25 cellular contexts compared by ENCODE assay signal in the genomic region with DNA sequence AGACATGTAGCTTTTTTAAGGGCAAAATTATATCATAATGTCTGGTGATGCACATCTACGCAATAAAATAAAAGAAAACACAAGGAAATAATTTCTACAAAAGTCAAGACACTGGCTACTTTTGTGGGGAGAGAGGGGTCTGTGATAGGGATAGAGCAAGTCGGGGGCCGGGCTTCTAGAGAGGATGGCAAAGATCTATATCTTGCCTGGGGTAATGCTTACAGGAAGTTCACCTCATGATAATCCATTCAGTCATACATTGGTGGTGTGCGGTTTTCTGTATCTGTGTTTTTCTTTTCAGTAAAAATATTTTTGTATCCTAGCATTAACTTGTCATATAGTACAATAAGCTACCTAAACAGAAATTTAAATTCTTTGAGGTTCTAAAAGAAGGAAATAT.
"Had no signal": no experiment of that assay in that cellular context is flagged by ENCODE, and none has a peak within 500 bp of the region (broad histone marks: within the 10 kb centered on the region; RNA-seq: fewer than 3 reads in every experiment).

No MANE protein-coding gene starts in this region.

- DNase-seq: cortex of kidney; dorsolateral prefrontal cortex; effector CD8-positive, alpha-beta T cell; foreskin melanocyte; head of caudate nucleus; kidney; left cardiac atrium; left ventricle myocardium inferior; lower lobe of right lung; mesendoderm; naive thymus-derived CD8-positive, alpha-beta T cell; nucleus accumbens; ovary; right cardiac atrium; stimulated activated CD4-positive, alpha-beta T cell treated with anti-CD3 and anti-CD28 coated beads, Interleukin-4, amount 100 ng/mL, for 1 hour; stimulated activated CD8-positive, alpha-beta memory T cell treated with anti-CD3 and anti-CD28 coated beads, Interleukin-4, amount 100 ng/mL, for 48 hours; stimulated activated naive CD8-positive, alpha-beta T cell treated with anti-CD3 and anti-CD28 coated beads, Interleukin-15, Interleukin-2, amounts not matched to agents 100 U/mL and 50 U/mL, for 24 hours; tibial artery; upper lobe of left lung; uterus had no signal

- H3K4me1 ChIP-seq: left ventricle myocardium inferior, lower lobe of right lung, neural progenitor cell, suprapubic skin, tibial artery, upper lobe of left lung, uterus had no signal

- H3K36me3 ChIP-seq: left ventricle myocardium inferior, lower lobe of right lung, neural progenitor cell, ovary, suprapubic skin, tibial artery, upper lobe of left lung, uterus had no signal

- ATAC-seq: left cardiac atrium; lower lobe of right lung; right cardiac atrium; stimulated activated effector memory CD8-positive, alpha-beta T cell treated with anti-CD3 and anti-CD28 coated beads, Interleukin-12 subunit alpha, Interleukin-12 subunit beta, amount 100 ng/mL, for 72 hours; stimulated activated naive CD8-positive, alpha-beta T cell treated with anti-CD3 and anti-CD28 coated beads, Interleukin-15, Interleukin-2, amounts not matched to agents 100 U/mL and 50 U/mL, for 24 hours had no signal

- H3K9me3 ChIP-seq: left ventricle myocardium inferior, lower lobe of right lung, ovary, suprapubic skin, tibial artery, upper lobe of left lung, uterus had no signal

- H3K9me3 Mint-ChIP-seq: naive thymus-derived CD8-positive, alpha-beta T cell; neural progenitor cell had no signal

- H3K4me2 ChIP-seq: hepatocyte, neural progenitor cell, smooth muscle cell had no signal

- H3K4me3 Mint-ChIP-seq: naive thymus-derived CD8-positive, alpha-beta T cell; neural progenitor cell; stimulated activated effector memory CD8-positive, alpha-beta T cell treated with anti-CD3 and anti-CD28 coated beads, Interleukin-12 subunit alpha, Interleukin-12 subunit beta, amount 100 ng/mL, for 72 hours had no signal

- H3K4me3 ChIP-seq: dorsolateral prefrontal cortex, hepatocyte, left ventricle myocardium inferior, lower lobe of right lung, neural progenitor cell, ovary, smooth muscle cell, suprapubic skin, tibial artery, upper lobe of left lung, uterus had no signal

- H2AFZ ChIP-seq: hepatocyte, neural progenitor cell had no signal

- H3K27ac ChIP-seq: dorsolateral prefrontal cortex, hepatocyte, left ventricle myocardium inferior, lower lobe of right lung, neural progenitor cell, ovary, suprapubic skin, tibial artery, upper lobe of left lung, uterus had no signal

- H3K36me3 Mint-ChIP-seq: naive thymus-derived CD8-positive, alpha-beta T cell; neural progenitor cell; stimulated activated effector memory CD8-positive, alpha-beta T cell treated with anti-CD3 and anti-CD28 coated beads, Interleukin-12 subunit alpha, Interleukin-12 subunit beta, amount 100 ng/mL, for 72 hours had no signal

- FAIRE-seq: kidney had no signal

- H3K79me2 ChIP-seq: hepatocyte had no signal

- H3K4me1 Mint-ChIP-seq: neural progenitor cell; stimulated activated effector memory CD8-positive, alpha-beta T cell treated with anti-CD3 and anti-CD28 coated beads, Interleukin-12 subunit alpha, Interleukin-12 subunit beta, amount 100 ng/mL, for 72 hours had no signal

- H3K27ac Mint-ChIP-seq: naive thymus-derived CD8-positive, alpha-beta T cell; neural progenitor cell; stimulated activated effector memory CD8-positive, alpha-beta T cell treated with anti-CD3 and anti-CD28 coated beads, Interleukin-12 subunit alpha, Interleukin-12 subunit beta, amount 100 ng/mL, for 72 hours had no signal

- H3K9ac ChIP-seq: neural progenitor cell had no signal

- H3K27me3 ChIP-seq: hepatocyte, neural progenitor cell, ovary, tibial artery, upper lobe of left lung, uterus had no signal
